13 cellular contexts compared by ENCODE assay signal in genomic region chr17:44247346-44248219, GRCh38. TPM values are rescaled to one million over a fixed set of nuclear protein-coding genes. Genes with fewer than 3 reads are reported as not detected.
A peak's percentile ranks its signal among the peaks of the same experiment; 100 is the strongest.
DNase-seq lines count a peak whose midpoint lies in the region; ATAC-seq and TF ChIP-seq lines count a peak whose summit lies in the region.
"Had no signal": no experiment of that assay in that cellular context is flagged by ENCODE, and none has a peak within 500 bp of the region (broad histone marks: within the 10 kb centered on the region; RNA-seq: fewer than 3 reads in every experiment).

No MANE protein-coding gene starts in this region.

- POLR2A ChIA-PET in activated CD4-positive, alpha-beta T cell treated with anti-CD3 and anti-CD28 coated beads, Interleukin-2, amount 10 ng/mL, durations not matched to agents 7 days and 5 days (lab: Charles Lee): no interaction called here
- POLR2A ChIA-PET in activated naive CD8-positive, alpha-beta T cell treated with anti-CD3 and anti-CD28 coated beads, Interleukin-2, amount 10 ng/mL, durations not matched to agents 7 days and 5 days (lab: Charles Lee): interaction anchor here (0.8 to 6.3 kb wide), 10 partner anchors 11 to 77 kb away, joined by 3 to 82 read pairs (median 4); partner anchors contain the start of genes RUNDC3A, SLC25A39 and UBTF

- ATAC-seq in activated naive CD8-positive, alpha-beta T cell treated with anti-CD3 and anti-CD28 coated beads, Interleukin-2, amount 10 ng/mL, durations not matched to agents 7 days and 5 days (ENCODE audit: low read depth): no peak
- peak; percentile 92 for ATAC-seq in left lobe of liver
- no peak for ATAC-seq in stimulated activated memory B cell treated with anti-CD40 and anti-IgM and Interleukin-4, amounts not matched to agents 10 μg/mL and 1 μg/mL and 100 μg/mL, for 72 hours
- no peak for ATAC-seq in activated CD4-positive, CD25-positive, alpha-beta regulatory T cell treated with anti-CD3 and anti-CD28 coated beads, Interleukin-2, amount 50 U/mL, for 24 hours
- ATAC-seq in HG03457 (IDR thresholded peaks at IDR 0.05; ENCODE audit: unreplicated experiment): no peak

- intact Hi-C loops in CD14-positive monocyte (cut with micrococcal nuclease): no loop called here

- CTCF ChIA-PET in activated CD4-positive, alpha-beta T cell treated with anti-CD3 and anti-CD28 coated beads, Interleukin-2, amount 10 ng/mL, durations not matched to agents 7 days and 5 days (lab: Charles Lee): interaction anchor here (0.6 to 2.8 kb wide), 7 partner anchors 9 to 105 kb away, joined by 3 to 10 read pairs (median 3); partner anchors contain the start of gene UBTF

- peaks cover 47% of the 10 kb centered on the region for H3K4me1 Mint-ChIP-seq in activated CD4-positive, alpha-beta T cell treated with anti-CD3 and anti-CD28 coated beads, Interleukin-2, amount 10 ng/mL, durations not matched to agents 7 days and 5 days
- H3K4me1 Mint-ChIP-seq in activated naive CD8-positive, alpha-beta T cell treated with anti-CD3 and anti-CD28 coated beads, Interleukin-2, amount 10 ng/mL, durations not matched to agents 7 days and 5 days: peaks cover 37% of the 10 kb centered on the region
- H3K4me1 Mint-ChIP-seq in stimulated activated memory B cell treated with anti-CD40 and anti-IgM and Interleukin-4, amounts not matched to agents 10 μg/mL and 1 μg/mL and 100 μg/mL, for 72 hours: peaks cover 43% of the 10 kb centered on the region
- peaks cover 28% of the 10 kb centered on the region for H3K4me1 Mint-ChIP-seq in CD14-positive monocyte
- H3K4me1 Mint-ChIP-seq: neural crest cell had no signal

- H3K27ac Mint-ChIP-seq in activated CD4-positive, alpha-beta T cell treated with anti-CD3 and anti-CD28 coated beads, Interleukin-2, amount 10 ng/mL, durations not matched to agents 7 days and 5 days: peak overlapping the region; percentile 36
- peak overlapping the region; percentile 88 for H3K27ac Mint-ChIP-seq in activated naive CD8-positive, alpha-beta T cell treated with anti-CD3 and anti-CD28 coated beads, Interleukin-2, amount 10 ng/mL, durations not matched to agents 7 days and 5 days
- peak overlapping the region; percentile 73 for H3K27ac Mint-ChIP-seq in stimulated activated memory B cell treated with anti-CD40 and anti-IgM and Interleukin-4, amounts not matched to agents 10 μg/mL and 1 μg/mL and 100 μg/mL, for 72 hours
- peak overlapping the region in 1 of 7 donors; percentile 76 for H3K27ac Mint-ChIP-seq in CD14-positive monocyte

- H3K36me3 Mint-ChIP-seq in activated CD4-positive, alpha-beta T cell treated with anti-CD3 and anti-CD28 coated beads, Interleukin-2, amount 10 ng/mL, durations not matched to agents 7 days and 5 days (ENCODE audit: low read depth): no peaks in the 10 kb centered on the region
- H3K36me3 Mint-ChIP-seq in activated naive CD8-positive, alpha-beta T cell treated with anti-CD3 and anti-CD28 coated beads, Interleukin-2, amount 10 ng/mL, durations not matched to agents 7 days and 5 days: no peaks in the 10 kb centered on the region
- H3K36me3 Mint-ChIP-seq in stimulated activated memory B cell treated with anti-CD40 and anti-IgM and Interleukin-4, amounts not matched to agents 10 μg/mL and 1 μg/mL and 100 μg/mL, for 72 hours: no peaks in the 10 kb centered on the region
- no peaks in the 10 kb centered on the region for H3K36me3 Mint-ChIP-seq in CD14-positive monocyte

- TF ChIP-seq CTCF in CD14-positive monocyte (IDR thresholded peaks at IDR 0.05): no peak

- H3K27me3 Mint-ChIP-seq in activated CD4-positive, alpha-beta T cell treated with anti-CD3 and anti-CD28 coated beads, Interleukin-2, amount 10 ng/mL, durations not matched to agents 7 days and 5 days: no peaks in the 10 kb centered on the region
- H3K27me3 Mint-ChIP-seq in activated naive CD8-positive, alpha-beta T cell treated with anti-CD3 and anti-CD28 coated beads, Interleukin-2, amount 10 ng/mL, durations not matched to agents 7 days and 5 days: peaks cover 2% of the 10 kb centered on the region
- no peaks in the 10 kb centered on the region for H3K27me3 Mint-ChIP-seq in stimulated activated memory B cell treated with anti-CD40 and anti-IgM and Interleukin-4, amounts not matched to agents 10 μg/mL and 1 μg/mL and 100 μg/mL, for 72 hours
- H3K27me3 Mint-ChIP-seq in CD14-positive monocyte (ENCODE audit: low read depth in 3 of 3): peaks cover 3 to 7% (median 4%) of the 10 kb centered on the region in 3 donors

- no peak for DNase-seq in activated CD4-positive, alpha-beta T cell treated with anti-CD3 and anti-CD28 coated beads, Interleukin-2, amount 10 ng/mL, durations not matched to agents 7 days and 5 days
- no peak for DNase-seq in activated CD4-positive, alpha-beta T cell treated with anti-CD3 and anti-CD28 coated beads, Interleukin-2, amount 50 U/mL, for 1 hour
- DNase-seq in activated naive CD8-positive, alpha-beta T cell treated with anti-CD3 and anti-CD28 coated beads, Interleukin-2, amount 10 ng/mL, durations not matched to agents 7 days and 5 days: no peak
- DNase-seq in left lobe of liver (ENCODE audit: low spot score): peak; percentile 89
- no peak for DNase-seq in CD14-positive monocyte (ENCODE audit: low spot score)
- DNase-seq: aorta, dermis blood vessel endothelial cell, NCI-H1417 treated with DMSO at 0.1 percent for 48 hours, NCI-H510A had no signal

- no peaks in the 10 kb centered on the region for H3K9me3 Mint-ChIP-seq in activated CD4-positive, alpha-beta T cell treated with anti-CD3 and anti-CD28 coated beads, Interleukin-2, amount 10 ng/mL, durations not matched to agents 7 days and 5 days
- H3K9me3 Mint-ChIP-seq in activated naive CD8-positive, alpha-beta T cell treated with anti-CD3 and anti-CD28 coated beads, Interleukin-2, amount 10 ng/mL, durations not matched to agents 7 days and 5 days: no peaks in the 10 kb centered on the region
- no peaks in the 10 kb centered on the region for H3K9me3 Mint-ChIP-seq in stimulated activated memory B cell treated with anti-CD40 and anti-IgM and Interleukin-4, amounts not matched to agents 10 μg/mL and 1 μg/mL and 100 μg/mL, for 72 hours
- H3K9me3 Mint-ChIP-seq in CD14-positive monocyte: peaks cover 0 to 4% (median 2%) of the 10 kb centered on the region in 7 donors
- H3K9me3 Mint-ChIP-seq: neural crest cell had no signal

- H3K4me3 Mint-ChIP-seq in activated CD4-positive, alpha-beta T cell treated with anti-CD3 and anti-CD28 coated beads, Interleukin-2, amount 10 ng/mL, durations not matched to agents 7 days and 5 days: no peak overlapping the region
- H3K4me3 Mint-ChIP-seq in activated naive CD8-positive, alpha-beta T cell treated with anti-CD3 and anti-CD28 coated beads, Interleukin-2, amount 10 ng/mL, durations not matched to agents 7 days and 5 days: peak overlapping the region; percentile 49
- no peak overlapping the region for H3K4me3 Mint-ChIP-seq in stimulated activated memory B cell treated with anti-CD40 and anti-IgM and Interleukin-4, amounts not matched to agents 10 μg/mL and 1 μg/mL and 100 μg/mL, for 72 hours
- H3K4me3 Mint-ChIP-seq in CD14-positive monocyte: no peak overlapping the region
- H3K4me3 Mint-ChIP-seq: neural crest cell had no signal

RNA-seq across cellular contexts. Expression of gene SLC4A1, which starts 20.4 kb away (rescaled TPM):
- total RNA-seq in activated CD4-positive, alpha-beta T cell treated with anti-CD3 and anti-CD28 coated beads, Interleukin-2, amount 10 ng/mL, durations not matched to agents 7 days and 5 days: not detected
- total RNA-seq in activated naive CD8-positive, alpha-beta T cell treated with anti-CD3 and anti-CD28 coated beads, Interleukin-2, amount 10 ng/mL, durations not matched to agents 7 days and 5 days: not detected
- total RNA-seq in left lobe of liver: 1.8 TPM
- polyA plus RNA-seq in CD14-positive monocyte: under 1 TPM in 1 of 2 donors, not detected in 1; 0.04 TPM
- total RNA-seq: dermis blood vessel endothelial cell, neural crest cell had no signal

RNA-seq across cellular contexts. Expression of gene UBTF, which starts 28.1 kb away (rescaled TPM):
- total RNA-seq in activated CD4-positive, alpha-beta T cell treated with anti-CD3 and anti-CD28 coated beads, Interleukin-2, amount 10 ng/mL, durations not matched to agents 7 days and 5 days: 100 to 1,000 TPM; 186 to 195 TPM
- total RNA-seq in activated naive CD8-positive, alpha-beta T cell treated with anti-CD3 and anti-CD28 coated beads, Interleukin-2, amount 10 ng/mL, durations not matched to agents 7 days and 5 days: 100 to 1,000 TPM; 183 to 200 TPM
- 34.3 TPM for total RNA-seq in left lobe of liver
- polyA plus RNA-seq in CD14-positive monocyte: 10 to 100 TPM in 1 of 2 donors, 1 to 10 TPM in 1; 6.0 to 12.5 TPM

RNA-seq across cellular contexts. Expression of gene ATXN7L3, which starts 47.9 kb away (rescaled TPM):
- total RNA-seq in activated CD4-positive, alpha-beta T cell treated with anti-CD3 and anti-CD28 coated beads, Interleukin-2, amount 10 ng/mL, durations not matched to agents 7 days and 5 days: 100 to 1,000 TPM; 110 to 112 TPM
- total RNA-seq in activated naive CD8-positive, alpha-beta T cell treated with anti-CD3 and anti-CD28 coated beads, Interleukin-2, amount 10 ng/mL, durations not matched to agents 7 days and 5 days: 100 to 1,000 TPM; 116 TPM
- total RNA-seq in left lobe of liver: 26.6 TPM
- 1 to 10 TPM; 8.5 to 9.9 TPM for polyA plus RNA-seq in CD14-positive monocyte
